32 cellular contexts compared by ENCODE assay signal in the genomic region with DNA sequence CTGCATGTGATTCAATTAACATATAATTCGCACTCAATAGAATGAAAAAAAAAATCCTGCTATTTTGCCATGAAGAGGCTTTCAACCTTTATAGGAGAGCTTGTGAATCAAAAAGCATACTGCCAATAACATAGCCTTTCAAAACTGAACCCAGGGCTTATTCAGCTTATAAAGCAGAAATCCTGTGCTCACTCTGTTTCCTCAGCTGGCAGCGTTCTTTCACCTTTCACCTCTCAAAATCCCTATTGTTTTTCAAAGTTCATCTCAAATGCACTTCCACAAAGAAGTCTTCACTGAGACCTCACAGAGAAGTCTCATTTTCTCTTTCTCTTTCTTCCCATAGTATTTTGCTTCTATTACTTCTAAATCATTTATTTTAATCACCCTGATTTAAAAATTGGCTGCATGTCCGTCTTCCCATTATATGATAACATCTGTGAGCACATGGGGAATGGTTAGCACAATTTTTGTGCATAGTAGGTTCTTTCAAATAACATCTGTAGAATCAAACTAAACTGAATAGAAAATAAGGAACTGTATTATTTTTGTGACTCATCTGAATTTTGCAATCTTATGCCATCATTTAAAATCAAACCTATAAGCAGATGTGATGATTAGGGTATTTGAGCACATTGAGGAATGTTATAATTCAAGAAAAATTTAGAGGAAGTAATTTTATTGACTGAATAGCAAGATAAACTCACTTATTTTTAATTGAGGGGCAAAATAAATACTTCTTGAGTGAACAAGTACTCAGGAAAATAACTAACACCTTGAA.
A peak's percentile ranks its signal among the peaks of the same experiment; 100 is the strongest.
DNase-seq lines count a peak whose midpoint lies in the region; ATAC-seq and TF ChIP-seq lines count a peak whose summit lies in the region.
"Had no signal": no experiment of that assay in that cellular context is flagged by ENCODE, and none has a peak within 500 bp of the region (broad histone marks: within the 10 kb centered on the region; RNA-seq: fewer than 3 reads in every experiment).

No MANE protein-coding gene starts in this region.

- no peaks in the 10 kb centered on the region for H3K27me3 Mint-ChIP-seq in osteocyte (ENCODE audit: unreplicated experiment)
- H3K27me3 Mint-ChIP-seq: activated CD4-positive, alpha-beta T cell treated with anti-CD3 and anti-CD28 coated beads, Interleukin-2, amount 10 ng/mL, durations not matched to agents 24 days and 14 days; B cell; CD4-positive, alpha-beta memory T cell; memory B cell; T-cell had no signal

- no peak overlapping the region for H3K4me3 Mint-ChIP-seq in osteocyte (ENCODE audit: unreplicated experiment)
- H3K4me3 Mint-ChIP-seq: activated CD4-positive, alpha-beta T cell treated with anti-CD3 and anti-CD28 coated beads, Interleukin-2, amount 10 ng/mL, durations not matched to agents 24 days and 14 days; B cell; CD4-positive, alpha-beta memory T cell; endodermal cell; immature natural killer cell; memory B cell; nephron; T-cell had no signal

- H3K27ac ChIP-seq in fibroblast of lung (ENCODE audit: insufficient read depth, low read length), result no peak overlapping the region
- H3K27ac ChIP-seq: esophagus muscularis mucosa, pancreas had no signal

- DNase-seq in GM03348 (ENCODE audit: low spot score) (peak; percentile 5), NCI-H69 (lab: John Stamatoyannopoulos, UW) (peak; percentile 68), fibroblast of lung (ENCODE audit: low read depth in 2 of 2) (peak; percentile 10 to 39), osteocyte (ENCODE audit: extremely low spot score, unreplicated experiment) (no peak), GM20000 (ENCODE audit: low spot score) (no peak), HuH-7.5 (ENCODE audit: low spot score) (no peak)
- no peak for DNase-seq in activated naive CD4-positive, alpha-beta T cell treated with anti-CD3 and anti-CD28 coated beads, Interleukin-2, amount 50 U/mL, for 72 hours (ENCODE audit: low spot score in 2 of 2)
- DNase-seq: activated CD4-positive, alpha-beta T cell treated with anti-CD3 and anti-CD28 coated beads, Interleukin-2, amount 10 ng/mL, durations not matched to agents 24 days and 14 days; activated CD8-positive, alpha-beta memory T cell treated with anti-CD3 and anti-CD28 coated beads for 24 hours; activated gamma-delta T cell; activated T-cell treated with anti-CD3 and anti-CD28 coated beads for 4 hours; caudate nucleus; CD4-positive, alpha-beta memory T cell; cortex of kidney; endodermal cell; hippocampal formation; immature natural killer cell; KG1; left colon; MM.1S; NCI-H1930; NCI-H524 treated with DMSO at 0.1 percent for 48 hours; OCI-M1; pancreas; retina; small intestine; stimulated activated naive CD4-positive, alpha-beta T cell; T-cell had no signal

- no peaks in the 10 kb centered on the region for H4K20me1 ChIP-seq in fibroblast of lung (ENCODE audit: control insufficient read depth, extremely low read depth, insufficient read depth, low read length)

- no peak overlapping the region for H3K4me2 ChIP-seq in fibroblast of lung (ENCODE audit: extremely low read depth, insufficient read depth, low read length)

- ATAC-seq in activated naive CD4-positive, alpha-beta T cell treated with anti-CD3 and anti-CD28 coated beads, Interleukin-2, amount 50 U/mL, for 72 hours, result no peak
- ATAC-seq: left colon, pancreas, T-cell had no signal

- H3K4me1 ChIP-seq in fibroblast of lung (ENCODE audit: control insufficient read depth, extremely low read depth, insufficient read depth, low read length), result no peaks in the 10 kb centered on the region
- H3K4me1 ChIP-seq: esophagus muscularis mucosa, pancreas had no signal

- no peak overlapping the region for H3K9ac ChIP-seq in fibroblast of lung (ENCODE audit: insufficient read depth, low read length)

- H3K79me2 ChIP-seq in fibroblast of lung (ENCODE audit: control insufficient read depth, insufficient read depth, low read length), result no peaks in the 10 kb centered on the region

- no peaks in the 10 kb centered on the region for H3K36me3 Mint-ChIP-seq in osteocyte (ENCODE audit: unreplicated experiment)
- no peaks in the 10 kb centered on the region for H3K36me3 Mint-ChIP-seq in activated naive CD4-positive, alpha-beta T cell treated with anti-CD3 and anti-CD28 coated beads, Interleukin-2, amount 50 U/mL, for 72 hours
- H3K36me3 Mint-ChIP-seq: CD4-positive, alpha-beta memory T cell; memory B cell; T-cell had no signal

- H3K9me3 Mint-ChIP-seq in osteocyte (ENCODE audit: unreplicated experiment), result no peaks in the 10 kb centered on the region
- H3K9me3 Mint-ChIP-seq in activated naive CD4-positive, alpha-beta T cell treated with anti-CD3 and anti-CD28 coated beads, Interleukin-2, amount 50 U/mL, for 72 hours, result peaks cover 4 to 10% of the 10 kb centered on the region in 2 donors
- H3K9me3 Mint-ChIP-seq: activated CD4-positive, alpha-beta T cell treated with anti-CD3 and anti-CD28 coated beads, Interleukin-2, amount 10 ng/mL, durations not matched to agents 24 days and 14 days; endodermal cell; nephron had no signal

- H3K27me3 ChIP-seq in fibroblast of lung (ENCODE audit: control insufficient read depth, insufficient read depth, low read length), result no peaks in the 10 kb centered on the region
- H3K27me3 ChIP-seq: esophagus muscularis mucosa, pancreas had no signal

- H3K4me3 ChIP-seq in fibroblast of lung (replicated peaks in 1 of 4; ENCODE audit: control extremely low read depth in 1 of 4, insufficient read depth in 1 of 4, low read depth in 3 of 4, low read length in 4 of 4), result no peak overlapping the region
- H3K4me3 ChIP-seq: esophagus muscularis mucosa, pancreas had no signal

- H3K4me1 Mint-ChIP-seq in osteocyte (ENCODE audit: unreplicated experiment), result peaks cover 13% of the 10 kb centered on the region
- H3K4me1 Mint-ChIP-seq: activated CD4-positive, alpha-beta T cell treated with anti-CD3 and anti-CD28 coated beads, Interleukin-2, amount 10 ng/mL, durations not matched to agents 24 days and 14 days; B cell; CD4-positive, alpha-beta memory T cell; immature natural killer cell; memory B cell; nephron; T-cell had no signal

- H3K9me3 ChIP-seq in fibroblast of lung (ENCODE audit: control insufficient read depth, insufficient read depth, low read depth, low read length), result no peaks in the 10 kb centered on the region
- H3K9me3 ChIP-seq: esophagus muscularis mucosa, pancreas had no signal

- H3K36me3 ChIP-seq in fibroblast of lung (ENCODE audit: control insufficient read depth, insufficient read depth, low read length), result no peaks in the 10 kb centered on the region
- H3K36me3 ChIP-seq: esophagus muscularis mucosa, pancreas had no signal

- H3K27ac Mint-ChIP-seq in osteocyte (ENCODE audit: unreplicated experiment), result peak overlapping the region; percentile 42
- H3K27ac Mint-ChIP-seq in activated naive CD4-positive, alpha-beta T cell treated with anti-CD3 and anti-CD28 coated beads, Interleukin-2, amount 50 U/mL, for 72 hours, result no peak overlapping the region
- H3K27ac Mint-ChIP-seq: activated CD4-positive, alpha-beta T cell treated with anti-CD3 and anti-CD28 coated beads, Interleukin-2, amount 10 ng/mL, durations not matched to agents 24 days and 14 days; B cell; CD4-positive, alpha-beta memory T cell; endodermal cell; immature natural killer cell; memory B cell; nephron; T-cell had no signal

- no peak for TF ChIP-seq CTCF in fibroblast of lung (conservative IDR thresholded peaks at IDR 0.05 in 1 of 2, IDR thresholded peaks at IDR 0.05 in 1 of 2; ENCODE audit: low read depth in 1 of 2, low read length in 2 of 2)
- TF ChIP-seq CTCF in osteocyte (IDR thresholded peaks at IDR 0.05), result no peak
- no peak for TF ChIP-seq CTCF in GM20000 (IDR thresholded peaks at IDR 0.05; ENCODE audit: extremely low read depth, missing control alignments)

- H2AFZ ChIP-seq in fibroblast of lung (ENCODE audit: low read length), result no peak overlapping the region

Comparison
In these comparisons a context has a peak if more than half of its experiments do, and no peak if none do; other contexts are left out.
1. DNase-seq: peak in GM03348 (single experiment), NCI-H69 (single experiment) and fibroblast of lung (2 of 2); none in osteocyte (single experiment), GM20000 (single experiment), HuH-7.5 (single experiment) and activated naive CD4-positive, alpha-beta T cell treated with anti-CD3 and anti-CD28 coated beads, Interleukin-2, amount 50 U/mL, for 72 hours (0 of 2).